Comparison of ENCODE assay signal across 29 cellular contexts in genomic region chr20:62344782-62345181, GRCh38. TPM values are rescaled to one million over a fixed set of nuclear protein-coding genes. Genes with fewer than 3 reads are reported as not detected.
DNase-seq lines count a peak whose midpoint lies in the region; ATAC-seq, FAIRE-seq and TF ChIP-seq lines count a peak whose summit lies in the region.
"Had no signal": no experiment of that assay in that cellular context is flagged by ENCODE, and none has a peak within 500 bp of the region (broad histone marks: within the 10 kb centered on the region; RNA-seq: fewer than 3 reads in every experiment).

No MANE protein-coding gene starts in this region.

- TF ChIP-seq CTCF in HepG2 (CRISPR knock-in tag; IDR thresholded peaks at IDR 0.05) = no peak
- no peak for TF ChIP-seq CTCF in right lobe of liver (IDR thresholded peaks at IDR 0.05)
- no peak for TF ChIP-seq CTCF in PC-9 (conservative IDR thresholded peaks at IDR 0.05)
- TF ChIP-seq CTCF in transverse colon (IDR thresholded peaks at IDR 0.05) = no peak
- no peak for TF ChIP-seq CTCF in adrenal gland (IDR thresholded peaks at IDR 0.05)

- H3K9me3 ChIP-seq in HepG2 (ENCODE audit: low read length) (no peaks in the 10 kb centered on the region), right lobe of liver (no peaks in the 10 kb centered on the region), PC-9 (ENCODE audit: insufficient read depth, low read depth) (no peaks in the 10 kb centered on the region), transverse colon (no peaks in the 10 kb centered on the region), Karpas-422 (ENCODE audit: low read length) (no peaks in the 10 kb centered on the region), adrenal gland (replicated peaks in 1 of 3) (no peaks in the 10 kb centered on the region)
- H3K9me3 ChIP-seq: ovary, right atrium auricular region, SK-N-SH had no signal

- H3K27ac ChIP-seq in HepG2 (ENCODE audit: extremely low read length, insufficient read depth, low read length) = no peak overlapping the region
- no peak overlapping the region for H3K27ac ChIP-seq in right lobe of liver
- peak overlapping the region; percentile 28; the same call in 1 of the 2 replicates for H3K27ac ChIP-seq in PC-9
- peak overlapping the region in 3 of 4 donors; percentile 28 to 45 (median 41) for H3K27ac ChIP-seq in transverse colon
- H3K27ac ChIP-seq in Karpas-422 (ENCODE audit: low read length) = no peak overlapping the region
- no peak overlapping the region for H3K27ac ChIP-seq in adrenal gland
- H3K27ac ChIP-seq: cardiac muscle cell, HL-60, ovary, right atrium auricular region had no signal

- H3K9me2 ChIP-seq in PC-9 (ENCODE audit: insufficient read depth) (no peaks in the 10 kb centered on the region), Karpas-422 (replicated peaks; ENCODE audit: insufficient read depth, low read length) (no peaks in the 10 kb centered on the region)
- H3K9me2 ChIP-seq: SK-N-SH had no signal

- CTCF ChIA-PET in HepG2 (lab: Yijun Ruan, JAX; ENCODE audit: low intra/inter-chr PET ratio, low total read pairs) (no interaction called here), PC-9 (lab: Charles Lee) (interaction anchor here (0.7 kb wide), 1 partner anchor 145 kb away, joined by 5 read pairs; no protein-coding TSS in a partner anchor)

- DNase-seq in HepG2 (ENCODE audit: low spot score) (no peak), right lobe of liver (no peak), PC-9 (no peak), fibroblast of peridontal ligament (ENCODE audit: extremely low read depth) (peak; percentile 91), transverse colon (no peak), Karpas-422 (no peak), NCI-H1048 (lab: John Stamatoyannopoulos, UW) (no peak), adrenal gland (no peak)
- DNase-seq: activated CD4-positive, alpha-beta memory T cell treated with anti-CD3 and anti-CD28 coated beads, Interleukin-2, amount 10 ng/mL, durations not matched to agents 7 days and 5 days; activated CD4-positive, CD25-positive, alpha-beta regulatory T cell treated with anti-CD3 and anti-CD28 coated beads, Interleukin-2, amount 50 U/mL, for 72 hours; aorta; DMS79; endodermal cell; islet precursor cell; NCI-H1105; NCI-H2029 treated with DMSO at 0.1 percent for 48 hours; NCI-H226; ovary; SK-N-SH; stimulated activated CD4-positive, alpha-beta T cell treated with anti-CD3 and anti-CD28 coated beads, Interleukin-2, amount 100 ng/mL, for 48 hours; trophoblast cell had no signal

- H2AFZ ChIP-seq in HepG2 (ENCODE audit: low read length) = no peak overlapping the region
- H2AFZ ChIP-seq in PC-9 = no peak overlapping the region
- H2AFZ ChIP-seq in Karpas-422 (ENCODE audit: low read length) = no peak overlapping the region

- TF ChIP-seq RAD21 in HepG2 (CRISPR knock-in tag; IDR thresholded peaks at IDR 0.05) = no peak

- BruUV-seq in HepG2 (replicated peaks; lab: Mats Ljungman, UMichigan) (TSS peak; percentile 31), PC-9 (replicated peaks; lab: Mats Ljungman, UMichigan) (TSS peak; percentile 30)

- FAIRE-seq in HepG2 (lab: Jason Lieb, UNC) = no peak
- FAIRE-seq: A204.1, TTC549 had no signal

- H3K9ac ChIP-seq in HepG2 (ENCODE audit: insufficient read depth, low read depth, low read length) = no peak overlapping the region
- no peak overlapping the region for H3K9ac ChIP-seq in Karpas-422 (ENCODE audit: low read length)
- H3K9ac ChIP-seq: SK-N-SH had no signal

- peaks cover 27% of the 10 kb centered on the region for H3K4me1 ChIP-seq in HepG2 (ENCODE audit: insufficient read depth, low read length)
- H3K4me1 ChIP-seq in right lobe of liver = no peaks in the 10 kb centered on the region
- H3K4me1 ChIP-seq in PC-9 (replicated peaks; ENCODE audit: insufficient read depth) = 0 out of 2 replicates have a peak, but pooled peaks cover 1% of the 10 kb centered on the region
- H3K4me1 ChIP-seq in transverse colon = peaks cover 0 to under 1% (median 0%) of the 10 kb centered on the region in 4 donors
- peaks cover 3% of the 10 kb centered on the region for H3K4me1 ChIP-seq in Karpas-422 (ENCODE audit: low read length)
- H3K4me1 ChIP-seq in adrenal gland (replicated peaks in 1 of 2) = peaks cover 0 to 6% of the 10 kb centered on the region in 2 donors
- H3K4me1 ChIP-seq: right atrium auricular region had no signal

- POLR2A ChIA-PET in HepG2 (lab: Yijun Ruan, JAX) = interaction anchor here (1.5 to 1.6 kb wide), 2 partner anchors 24 to 26 kb away, joined by 4 to 7 read pairs; no protein-coding TSS in a partner anchor
- POLR2A ChIA-PET in PC-9 (lab: Charles Lee; ENCODE audit: unreplicated experiment) = no interaction called here

- no peaks in the 10 kb centered on the region for H3K27me3 ChIP-seq in HepG2 (ENCODE audit: control insufficient read depth in 1 of 2, insufficient read depth in 2 of 2, low read length in 2 of 2)
- no peaks in the 10 kb centered on the region for H3K27me3 ChIP-seq in right lobe of liver
- no peaks in the 10 kb centered on the region for H3K27me3 ChIP-seq in PC-9 (ENCODE audit: insufficient read depth, low read depth)
- H3K27me3 ChIP-seq in transverse colon = no peaks in the 10 kb centered on the region
- H3K27me3 ChIP-seq in Karpas-422 (ENCODE audit: low read length) = no peaks in the 10 kb centered on the region
- H3K27me3 ChIP-seq in adrenal gland = no peaks in the 10 kb centered on the region
- H3K27me3 ChIP-seq: cardiac muscle cell, ovary, right atrium auricular region had no signal

- H3K4me3 ChIP-seq in HepG2 (replicated peaks in 1 of 3; ENCODE audit: insufficient read depth in 1 of 3, low read depth in 2 of 3, low read length in 3 of 3) = no peak overlapping the region
- H3K4me3 ChIP-seq in right lobe of liver = no peak overlapping the region
- no peak overlapping the region for H3K4me3 ChIP-seq in PC-9
- H3K4me3 ChIP-seq in transverse colon = no peak overlapping the region
- no peak overlapping the region for H3K4me3 ChIP-seq in Karpas-422 (ENCODE audit: low read length)
- no peak overlapping the region for H3K4me3 ChIP-seq in adrenal gland
- H3K4me3 ChIP-seq: cardiac muscle cell, ovary, right atrium auricular region had no signal

- peaks cover 21 to 45% of the 10 kb centered on the region in 2 experiments for H3K36me3 ChIP-seq in HepG2 (replicated peaks in 1 of 2; ENCODE audit: control insufficient read depth in 1 of 2, insufficient read depth in 2 of 2, low read length in 2 of 2)
- H3K36me3 ChIP-seq in right lobe of liver = peaks cover 0 to 2% (median under 1%) of the 10 kb centered on the region in 4 donors
- peaks cover 59% of the 10 kb centered on the region for H3K36me3 ChIP-seq in PC-9 (ENCODE audit: low read depth)
- no peaks in the 10 kb centered on the region for H3K36me3 ChIP-seq in transverse colon
- H3K36me3 ChIP-seq in Karpas-422 (ENCODE audit: insufficient read depth, low read length) = no peaks in the 10 kb centered on the region
- H3K36me3 ChIP-seq in adrenal gland (replicated peaks in 1 of 2) = peaks cover 0 to 7% of the 10 kb centered on the region in 2 donors
- H3K36me3 ChIP-seq: ovary had no signal

- H4K20me1 ChIP-seq in HepG2 (ENCODE audit: insufficient read depth, low read length) (no peaks in the 10 kb centered on the region; the same call in 1 of the 2 replicates), PC-9 (ENCODE audit: insufficient read depth) (peaks cover 32% of the 10 kb centered on the region), Karpas-422 (ENCODE audit: insufficient read depth, low read depth, low read length) (no peaks in the 10 kb centered on the region)

- TF ChIP-seq POLR2A in HepG2 (IDR thresholded peaks at IDR 0.05; ENCODE audit: insufficient read depth in 1 of 2, low read depth in 2 of 2, low read length in 2 of 2) (no peak), right lobe of liver (IDR thresholded peaks at IDR 0.05) (no peak), transverse colon (IDR thresholded peaks at IDR 0.05) (no peak), adrenal gland (IDR thresholded peaks at IDR 0.05) (no peak)

- WGBS in HepG2 (ENCODE audit: low lambda C conversion rate) = 93% methylated on average over 10 of the region's 10 CpGs
- 65% methylated on average over 6 of the region's 10 CpGs for WGBS in right lobe of liver (ENCODE audit: insufficient coverage, low coverage, low lambda C conversion rate, missing lambda C conversion rate)
- 71 to 100% methylated on average over 4 to 10 of the region's 10 CpGs for WGBS in transverse colon (ENCODE audit: low coverage in 1 of 2), 2 donors
- 87 to 91% (median 89%) methylated on average over 10 of the region's 10 CpGs for WGBS in adrenal gland, 4 donors

- TF ChIP-seq EP300 in HepG2 (IDR thresholded peaks at IDR 0.05; ENCODE audit: low read depth in 2 of 2, low read length in 2 of 2) (no peak), HepG2 (CRISPR knock-in tag; IDR thresholded peaks at IDR 0.05; ENCODE audit: borderline replicate concordance) (no peak), transverse colon (IDR thresholded peaks at IDR 0.05; ENCODE audit: low read depth) (no peak)

- intact Hi-C loops in HepG2 (cut with micrococcal nuclease; ENCODE audit: unreplicated experiment) (no loop called here), right lobe of liver (cut with DNase I) (no loop called here), PC-9 (cut with micrococcal nuclease; ENCODE audit: unreplicated experiment) (no loop called here), transverse colon (cut with DNase I; ENCODE audit: low total_unique reads) (loop anchor here (5.0 kb wide), 1 partner anchor 33 kb away; no protein-coding TSS in a partner anchor), adrenal gland (cut with DNase I) (no loop called here)

- H3F3A ChIP-seq in PC-9 (ENCODE audit: insufficient read depth, low read depth) = peaks cover 89% of the 10 kb centered on the region

- in situ Hi-C loops in HepG2 (cut with HindIII; ENCODE audit: extremely low pct_ligation_motif_present, low pct_unique_long_range_greater_than_20kb) = no loop called here
- in situ Hi-C loops in transverse colon (cut with MboI; ENCODE audit: low pct_ligation_motif_present in 1 of 4, low pct_unique_long_range_greater_than_20kb in 1 of 4, low sequenced_read_pairs in 3 of 4) = no loop called here

- H3K4me2 ChIP-seq in HepG2 (ENCODE audit: low read depth, low read length) = no peak overlapping the region
- H3K4me2 ChIP-seq in PC-9 = no peak overlapping the region
- H3K4me2 ChIP-seq in Karpas-422 (ENCODE audit: low read depth, low read length, poor library complexity, severe bottlenecking) = no peak overlapping the region
- H3K4me2 ChIP-seq: SK-N-SH had no signal

- H3K79me2 ChIP-seq in HepG2 (ENCODE audit: insufficient read depth, low read length) = no peaks in the 10 kb centered on the region
- H3K79me2 ChIP-seq in PC-9 (ENCODE audit: low read depth) = peaks cover 59% of the 10 kb centered on the region
- H3K79me2 ChIP-seq in Karpas-422 (ENCODE audit: low read length) = no peaks in the 10 kb centered on the region

- ATAC-seq in HepG2 (no peak), right lobe of liver (no peak)
- ATAC-seq: activated T-helper 17 cell treated with anti-CD3 and anti-CD28 coated beads, Interleukin-2, amount 50 U/mL, for 72 hours; esophagus mucosa; HCT116 had no signal

RNA-seq across cellular contexts. Expression of gene LAMA5, which starts 22.3 kb away (rescaled TPM):
- total RNA-seq in HepG2 (2016; rRNA removed; fragmentation: Illumina TruSeq; extraction: Trizol) (28.5 and 44.7 TPM in 2 replicates), right lobe of liver (10 to 100 TPM; 30.3 to 80.8 (median 47.1) TPM), PC-9 (2021) (700 and 744 TPM in 2 replicates), transverse colon (100 to 1,000 TPM in 2 of 4 donors, 10 to 100 TPM in 2; 33.2 to 269 (median 91.3) TPM), adrenal gland (100 to 1,000 TPM in 4 of 8 donors, 10 to 100 TPM in 4; 35.3 to 146 (median 100) TPM)
- total RNA-seq in HepG2 (2016; cell fraction: cytosol; rRNA removed; fragmentation: Illumina TruSeq; extraction: Trizol; ENCODE audit: low read depth) = 32.2 and 40.1 TPM in 2 replicates
- 24.0 and 53.5 TPM in 2 replicates for total RNA-seq in HepG2 (2016; cell fraction: insoluble cytoplasmic fraction; rRNA removed; fragmentation: Illumina TruSeq; extraction: Trizol)
- total RNA-seq in HepG2 (2016; cell fraction: membrane; rRNA removed; fragmentation: Illumina TruSeq; extraction: Trizol) = 23.5 and 24.2 TPM in 2 replicates
- 108 and 131 TPM in 2 replicates for total RNA-seq in HepG2 (2016; cell fraction: nucleus; rRNA removed; fragmentation: Illumina TruSeq; extraction: Trizol)
- polyA plus RNA-seq in HepG2 (2011; rRNA removed) (21.0 and 22.7 TPM in 2 replicates), adrenal gland (100 to 1,000 TPM in 2 of 3 donors, 1 to 10 TPM in 1; 2.0 to 537 (median 262) TPM)
- polyA plus RNA-seq in HepG2 (2011; cell fraction: cytosol; rRNA removed) = 9.5 and 17.6 TPM in 2 replicates
- 504 and 754 TPM in 2 replicates for polyA plus RNA-seq in HepG2 (2011; cell fraction: nucleus; rRNA removed)
- 96.2 and 135 TPM in 2 replicates for polyA plus RNA-seq in HepG2 (2012)
- 12.5 and 12.7 TPM in 2 replicates for polyA plus RNA-seq in HepG2 (2016; cell fraction: cytosol; fragmentation: Illumina TruSeq; extraction: Trizol; ENCODE audit: low read depth)
- 34.3 and 49.3 TPM in 2 replicates for polyA plus RNA-seq in HepG2 (2016; cell fraction: insoluble cytoplasmic fraction; fragmentation: Illumina TruSeq; extraction: Trizol; ENCODE audit: low read depth)
- polyA plus RNA-seq in HepG2 (2016; cell fraction: membrane; fragmentation: Illumina TruSeq; extraction: Trizol; ENCODE audit: low read depth) = 14.2 and 17.2 TPM in 2 replicates
- polyA plus RNA-seq in HepG2 (2016; cell fraction: nucleus; fragmentation: Illumina TruSeq; extraction: Trizol; ENCODE audit: insufficient read depth, low read depth) = 598 and 620 TPM in 2 replicates
- polyA minus RNA-seq in HepG2 (2011; rRNA and poly(A)+ RNA removed; ENCODE audit: low replicate concordance) = 26.2 and 35.7 TPM in 2 replicates
- polyA minus RNA-seq in HepG2 (2011; cell fraction: cytosol; rRNA and poly(A)+ RNA removed) = 23.2 and 27.1 TPM in 2 replicates
- 70.0 and 71.2 TPM in 2 replicates for polyA minus RNA-seq in HepG2 (2011; cell fraction: nucleus; rRNA and poly(A)+ RNA removed)
- 3.2 and 17.5 TPM in 2 replicates for total RNA-seq in Karpas-422 (2014; rRNA removed; shearing (Covaris generic); ENCODE audit: low replicate concordance)

RNA-seq across cellular contexts. Expression of gene ADRM1, which starts 42.0 kb away (rescaled TPM):
- 143 and 154 TPM in 2 replicates for total RNA-seq in HepG2 (2016; rRNA removed; fragmentation: Illumina TruSeq; extraction: Trizol)
- total RNA-seq in HepG2 (2016; cell fraction: cytosol; rRNA removed; fragmentation: Illumina TruSeq; extraction: Trizol; ENCODE audit: low read depth) = 51.6 and 53.2 TPM in 2 replicates
- total RNA-seq in HepG2 (2016; cell fraction: insoluble cytoplasmic fraction; rRNA removed; fragmentation: Illumina TruSeq; extraction: Trizol) = 149 and 159 TPM in 2 replicates
- 59.3 and 62.8 TPM in 2 replicates for total RNA-seq in HepG2 (2016; cell fraction: membrane; rRNA removed; fragmentation: Illumina TruSeq; extraction: Trizol)
- 76.2 and 86.5 TPM in 2 replicates for total RNA-seq in HepG2 (2016; cell fraction: nucleus; rRNA removed; fragmentation: Illumina TruSeq; extraction: Trizol)
- polyA plus RNA-seq in HepG2 (2011; rRNA removed) = 92.9 and 106 TPM in 2 replicates
- polyA plus RNA-seq in HepG2 (2011; cell fraction: cytosol; rRNA removed) = 90.4 and 144 TPM in 2 replicates
- polyA plus RNA-seq in HepG2 (2011; cell fraction: nucleus; rRNA removed) = 158 and 185 TPM in 2 replicates
- 62.1 and 86.3 TPM in 2 replicates for polyA plus RNA-seq in HepG2 (2012)
- 50.3 and 52.6 TPM in 2 replicates for polyA plus RNA-seq in HepG2 (2016; cell fraction: cytosol; fragmentation: Illumina TruSeq; extraction: Trizol; ENCODE audit: low read depth)
- 185 and 189 TPM in 2 replicates for polyA plus RNA-seq in HepG2 (2016; cell fraction: insoluble cytoplasmic fraction; fragmentation: Illumina TruSeq; extraction: Trizol; ENCODE audit: low read depth)
- 54.2 and 55.6 TPM in 2 replicates for polyA plus RNA-seq in HepG2 (2016; cell fraction: membrane; fragmentation: Illumina TruSeq; extraction: Trizol; ENCODE audit: low read depth)
- polyA plus RNA-seq in HepG2 (2016; cell fraction: nucleus; fragmentation: Illumina TruSeq; extraction: Trizol; ENCODE audit: insufficient read depth, low read depth) = 165 and 171 TPM in 2 replicates
- 92.6 and 107 TPM in 2 replicates for polyA minus RNA-seq in HepG2 (2011; rRNA and poly(A)+ RNA removed; ENCODE audit: low replicate concordance)
- polyA minus RNA-seq in HepG2 (2011; cell fraction: cytosol; rRNA and poly(A)+ RNA removed) = 50.7 and 55.0 TPM in 2 replicates
- polyA minus RNA-seq in HepG2 (2011; cell fraction: nucleus; rRNA and poly(A)+ RNA removed) = 47.2 and 49.4 TPM in 2 replicates
- total RNA-seq in right lobe of liver = 100 to 1,000 TPM in 2 of 6 experiments, 10 to 100 TPM in 4; 49.5 to 139 (median 55.7) TPM
- 172 and 173 TPM in 2 replicates for total RNA-seq in PC-9 (2021)
- 100 to 1,000 TPM in 3 of 4 donors, 10 to 100 TPM in 1; 41.8 to 126 (median 109) TPM for total RNA-seq in transverse colon
- total RNA-seq in Karpas-422 (2014; rRNA removed; shearing (Covaris generic); ENCODE audit: low replicate concordance) = 53.5 and 109 TPM in 2 replicates
- 100 to 1,000 TPM in 6 of 8 donors, 10 to 100 TPM in 2; 87.2 to 220 (median 144) TPM for total RNA-seq in adrenal gland
- polyA plus RNA-seq in adrenal gland = 100 to 1,000 TPM in 1 of 3 donors, 10 to 100 TPM in 2; 50.6 to 125 (median 95.6) TPM

RNA-seq across cellular contexts. Expression of gene RPS21, which starts 42.1 kb away (rescaled TPM):
- total RNA-seq in HepG2 (2016; rRNA removed; fragmentation: Illumina TruSeq; extraction: Trizol) = 2,584 and 2,647 TPM in 2 replicates
- 3,497 and 3,511 TPM in 2 replicates for total RNA-seq in HepG2 (2016; cell fraction: cytosol; rRNA removed; fragmentation: Illumina TruSeq; extraction: Trizol; ENCODE audit: low read depth)
- 2,606 and 2,768 TPM in 2 replicates for total RNA-seq in HepG2 (2016; cell fraction: insoluble cytoplasmic fraction; rRNA removed; fragmentation: Illumina TruSeq; extraction: Trizol)
- total RNA-seq in HepG2 (2016; cell fraction: membrane; rRNA removed; fragmentation: Illumina TruSeq; extraction: Trizol) = 4,939 and 5,761 TPM in 2 replicates
- 1,156 and 1,166 TPM in 2 replicates for total RNA-seq in HepG2 (2016; cell fraction: nucleus; rRNA removed; fragmentation: Illumina TruSeq; extraction: Trizol)
- polyA plus RNA-seq in HepG2 (2011; rRNA removed) = 9,925 and 11,063 TPM in 2 replicates
- 11,031 and 15,081 TPM in 2 replicates for polyA plus RNA-seq in HepG2 (2011; cell fraction: cytosol; rRNA removed)
- polyA plus RNA-seq in HepG2 (2011; cell fraction: nucleus; rRNA removed) = 5,156 and 5,267 TPM in 2 replicates
- 6,658 and 8,852 TPM in 2 replicates for polyA plus RNA-seq in HepG2 (2012)
- 5,362 and 5,590 TPM in 2 replicates for polyA plus RNA-seq in HepG2 (2016; cell fraction: cytosol; fragmentation: Illumina TruSeq; extraction: Trizol; ENCODE audit: low read depth)
- 3,197 and 3,428 TPM in 2 replicates for polyA plus RNA-seq in HepG2 (2016; cell fraction: insoluble cytoplasmic fraction; fragmentation: Illumina TruSeq; extraction: Trizol; ENCODE audit: low read depth)
- 5,998 and 6,820 TPM in 2 replicates for polyA plus RNA-seq in HepG2 (2016; cell fraction: membrane; fragmentation: Illumina TruSeq; extraction: Trizol; ENCODE audit: low read depth)
- 2,753 and 2,989 TPM in 2 replicates for polyA plus RNA-seq in HepG2 (2016; cell fraction: nucleus; fragmentation: Illumina TruSeq; extraction: Trizol; ENCODE audit: insufficient read depth, low read depth)
- 2,340 and 3,999 TPM in 2 replicates for polyA minus RNA-seq in HepG2 (2011; rRNA and poly(A)+ RNA removed; ENCODE audit: low replicate concordance)
- 1,154 and 1,167 TPM in 2 replicates for polyA minus RNA-seq in HepG2 (2011; cell fraction: cytosol; rRNA and poly(A)+ RNA removed)
- polyA minus RNA-seq in HepG2 (2011; cell fraction: nucleus; rRNA and poly(A)+ RNA removed) = 809 and 896 TPM in 2 replicates
- 100 to 1,000 TPM; 339 to 696 (median 413) TPM for total RNA-seq in right lobe of liver
- total RNA-seq in PC-9 (2021) = 2,188 and 2,275 TPM in 2 replicates
- total RNA-seq in transverse colon = 1,000 to 10,000 TPM in 3 of 4 donors, 100 to 1,000 TPM in 1; 585 to 2,728 (median 1,375) TPM
- 1,523 and 2,619 TPM in 2 replicates for total RNA-seq in Karpas-422 (2014; rRNA removed; shearing (Covaris generic); ENCODE audit: low replicate concordance)
- 1,000 to 10,000 TPM; 1,155 to 4,794 (median 1,602) TPM for total RNA-seq in adrenal gland
- 1,000 to 10,000 TPM in 2 of 3 donors, 100 to 1,000 TPM in 1; 438 to 3,024 (median 2,274) TPM for polyA plus RNA-seq in adrenal gland

Comparison
In these comparisons a context has a peak if more than half of its experiments do, and no peak if none do; other contexts are left out.
1. H3K27ac ChIP-seq: peak in PC-9 (single experiment) and transverse colon (3 of 4); none in HepG2 (single experiment), right lobe of liver (0 of 3), Karpas-422 (single experiment) and adrenal gland (0 of 5).